ENCODE assay signal across 3 cellular contexts in genomic region chr11:690244-690643, GRCh38. TPM values are rescaled to one million over a fixed set of nuclear protein-coding genes. Genes with fewer than 3 reads are reported as not detected.
"Had no signal": no experiment of that assay in that cellular context is flagged by ENCODE, and none has a peak within 500 bp of the region (broad histone marks: within the 10 kb centered on the region; RNA-seq: fewer than 3 reads in every experiment).

No MANE protein-coding gene starts in this region.

RNA-seq across cellular contexts. Expression of gene DRD4, which starts 53.2 kb away (rescaled TPM):
- total RNA-seq: LHCN-M2, M059J, Right ventricle myocardium superior had no signal
